8 cellular contexts compared by ENCODE assay signal in genomic region chr7:24573554-24574338, GRCh38. TPM values are rescaled to one million over a fixed set of nuclear protein-coding genes. Genes with fewer than 3 reads are reported as not detected.
DNase-seq lines count a peak whose midpoint lies in the region; ATAC-seq lines count a peak whose summit lies in the region.

No MANE protein-coding gene starts in this region.

- H3K27ac ChIP-seq in ACC112 (ENCODE audit: low read depth, low read length) (no peak overlapping the region), esophagus (ENCODE audit: low read depth in 2 of 2, low read length in 1 of 2) (peak overlapping the region; percentile 52 to 67), muscle layer of duodenum (ENCODE audit: low read length) (no peak overlapping the region), substantia nigra (ENCODE audit: low read depth, low read length, poor library complexity, severe bottlenecking) (no peak overlapping the region)

- H3K27me3 ChIP-seq in ACC112 (ENCODE audit: insufficient read depth, low read length): peaks cover 28% of the 10 kb centered on the region
- peaks cover 0 to 2% of the 10 kb centered on the region in 2 donors for H3K27me3 ChIP-seq in esophagus (ENCODE audit: control insufficient read depth in 1 of 2, insufficient read depth in 2 of 2, low read length in 2 of 2)
- H3K27me3 ChIP-seq in muscle layer of duodenum (ENCODE audit: low read depth, low read length): no peaks in the 10 kb centered on the region

- DNase-seq in NCI-H345 (lab: John Stamatoyannopoulos, UW) (peak; percentile 68), activated T-cell treated with anti-CD3 and anti-CD28 coated beads for 1 hour (ENCODE audit: low read depth) (peak; percentile 11), substantia nigra (lab: John Stamatoyannopoulos, UW) (peak in 27 of 49 donors; percentile 4 to 67 (median 27))

- H2AFZ ChIP-seq in ACC112 (ENCODE audit: low read length, unreplicated experiment): peak overlapping the region; percentile 97

- peaks cover 26% of the 10 kb centered on the region for H3K4me1 ChIP-seq in ACC112 (ENCODE audit: control insufficient read depth, insufficient read depth, low read length, unreplicated experiment)
- peaks cover 2 to 4% of the 10 kb centered on the region in 2 donors for H3K4me1 ChIP-seq in esophagus (ENCODE audit: control insufficient read depth in 2 of 2, insufficient read depth in 2 of 2, low read length in 1 of 2)
- peaks cover 0 to 19% of the 10 kb centered on the region in 2 donors for H3K4me1 ChIP-seq in muscle layer of duodenum (ENCODE audit: control insufficient read depth in 1 of 2, insufficient read depth in 2 of 2, low read length in 2 of 2)

- ATAC-seq in GM18511 (IDR thresholded peaks at IDR 0.05; ENCODE audit: unreplicated experiment) (peak; percentile 30), HG02938 (IDR thresholded peaks at IDR 0.05; ENCODE audit: unreplicated experiment) (peak; percentile 29)

- H3K9me3 ChIP-seq in esophagus (ENCODE audit: control insufficient read depth in 2 of 2, insufficient read depth in 1 of 2, low read depth in 1 of 2, low read length in 1 of 2) (no peaks in the 10 kb centered on the region), muscle layer of duodenum (ENCODE audit: control insufficient read depth in 1 of 2, low read length in 2 of 2) (no peaks in the 10 kb centered on the region)

- H3K36me3 ChIP-seq in ACC112 (ENCODE audit: insufficient read depth, low read length) (no peaks in the 10 kb centered on the region), esophagus (ENCODE audit: control insufficient read depth in 2 of 2, insufficient read depth in 2 of 2, low read length in 1 of 2) (no peaks in the 10 kb centered on the region), muscle layer of duodenum (ENCODE audit: control insufficient read depth in 1 of 2, insufficient read depth in 2 of 2, low read length in 2 of 2) (no peaks in the 10 kb centered on the region)

- H3K4me3 ChIP-seq in ACC112 (ENCODE audit: low read depth, low read length) (peak overlapping the region; percentile 91), esophagus (ENCODE audit: low read depth in 1 of 2, low read length in 2 of 2) (peak overlapping the region; percentile 88 to 94), muscle layer of duodenum (ENCODE audit: low read depth in 1 of 2, low read length in 2 of 2) (peak overlapping the region; percentile 75 to 79)

- H3K79me2 ChIP-seq in ACC112 (ENCODE audit: control insufficient read depth, insufficient read depth, low read length, unreplicated experiment): peaks cover 42% of the 10 kb centered on the region

- WGBS in esophagus, 2 donors: 0 to 1% methylated on average over 77 to 101 of the region's 101 CpGs

RNA-seq across cellular contexts. Expression of gene PALS2, which starts 0.5 kb away (rescaled TPM):
- 1 to 10 TPM; 1.7 to 2.9 TPM for polyA plus RNA-seq in esophagus

Comparison
In these comparisons a context has a peak if more than half of its experiments do, and no peak if none do; other contexts are left out.
1. H3K27ac ChIP-seq: peak in esophagus (2 of 2); none in ACC112 (single experiment), muscle layer of duodenum (single experiment) and substantia nigra (single experiment).
2. DNase-seq: peak in every context shown above with its lines; median percentile 68 in NCI-H345; 27 in substantia nigra; 11 in activated T-cell treated with anti-CD3 and anti-CD28 coated beads for 1 hour.
3. Peak in every context shown above with its lines, with median percentiles within 50 percentile points of each other: H3K4me3 ChIP-seq.